Comparison of ENCODE assay signal across 17 cellular contexts in the genomic region with DNA sequence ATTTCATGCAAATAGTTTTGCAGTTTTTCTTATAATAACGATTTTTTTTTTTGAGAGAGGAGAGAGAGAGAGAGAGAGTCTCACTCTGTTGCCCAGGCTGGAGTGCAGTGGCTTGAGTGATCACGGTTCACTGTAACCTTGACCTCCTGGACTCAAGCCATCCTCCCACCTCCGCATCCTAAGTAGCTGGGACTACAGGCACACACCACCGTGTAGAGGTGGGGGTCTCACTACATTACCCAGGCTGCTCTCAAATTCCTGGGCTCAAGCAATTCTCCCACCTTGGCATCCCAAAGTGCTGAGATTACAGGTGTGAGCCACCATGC. TPM values are rescaled to one million over a fixed set of nuclear protein-coding genes. Genes with fewer than 3 reads are reported as not detected.
"Had no signal": no experiment of that assay in that cellular context is flagged by ENCODE, and none has a peak within 500 bp of the region (broad histone marks: within the 10 kb centered on the region; RNA-seq: fewer than 3 reads in every experiment).

No MANE protein-coding gene starts in this region.

- H3K9me3 ChIP-seq: ascending aorta, colonic mucosa, gastrocnemius medialis, prostate gland, sigmoid colon, thoracic aorta had no signal

- H3K4me1 ChIP-seq: ascending aorta, colonic mucosa, gastrocnemius medialis, neural progenitor cell, prostate gland, sigmoid colon had no signal

- H3K27ac ChIP-seq: ascending aorta, colonic mucosa, gastrocnemius medialis, neural progenitor cell, prostate gland, sigmoid colon, thoracic aorta had no signal

- ATAC-seq: gastrocnemius medialis; left ventricle myocardium superior; naive thymus-derived CD4-positive, alpha-beta T cell; stimulated activated effector memory CD8-positive, alpha-beta T cell treated with anti-CD3 and anti-CD28 coated beads, Interleukin-12 subunit alpha, Interleukin-12 subunit beta, amount 100 ng/mL, for 72 hours had no signal

- H3K27me3 ChIP-seq: ascending aorta, colonic mucosa, gastrocnemius medialis, neural progenitor cell, sigmoid colon had no signal

- H3K36me3 ChIP-seq: ascending aorta, colonic mucosa, gastrocnemius medialis, neural progenitor cell, prostate gland, sigmoid colon, thoracic aorta had no signal

- DNase-seq: activated CD4-positive, alpha-beta T cell treated with anti-CD3 and anti-CD28 coated beads, Interleukin-2, amount 50 U/mL, for 4 hours; activated gamma-delta T cell; colonic mucosa; erythroblast; gastrocnemius medialis; head of caudate nucleus; left ventricle myocardium superior; mesenchymal stem cell; naive thymus-derived CD4-positive, alpha-beta T cell; sigmoid colon; stimulated activated CD4-positive, alpha-beta T cell treated with anti-CD3 and anti-CD28 coated beads, Interleukin-4, amount 100 ng/mL, for 24 hours had no signal

- H3K4me3 ChIP-seq: ascending aorta, colonic mucosa, gastrocnemius medialis, neural progenitor cell, sigmoid colon, thoracic aorta had no signal

- H3K9ac ChIP-seq: neural progenitor cell had no signal

RNA-seq across cellular contexts. Expression of gene GJB6, which starts 26.8 kb away (rescaled TPM):
- total RNA-seq: ascending aorta, colonic mucosa, gastrocnemius medialis, left ventricle myocardium superior, osteoblast, sigmoid colon, thoracic aorta had no signal
